38 cellular contexts compared by ENCODE assay signal in genomic region chr3:38756892-38757291, GRCh38. TPM values are rescaled to one million over a fixed set of nuclear protein-coding genes. Genes with fewer than 3 reads are reported as not detected.
"Had no signal": no experiment of that assay in that cellular context is flagged by ENCODE, and none has a peak within 500 bp of the region (broad histone marks: within the 10 kb centered on the region; RNA-seq: fewer than 3 reads in every experiment).

No MANE protein-coding gene starts in this region.

- H3K27me3 ChIP-seq: MG63 had no signal

- H3K4me3 ChIP-seq: MG63 had no signal

- H3K36me3 ChIP-seq: MG63 had no signal

- DNase-seq: Karpas-422, Kasumi-1, KG1, MG63, MM.1S, MV-4-11, NCI-H1048, NCI-H1092, NCI-H1092 treated with DMSO at 0.1 percent for 48 hours, NCI-H1105, NCI-H1105 treated with DMSO at 0.1 percent for 48 hours, NCI-H1417, NCI-H1417 treated with DMSO at 0.1 percent for 48 hours, NCI-H1436, NCI-H1436 treated with DMSO at 0.1 percent for 48 hours, NCI-H146, NCI-H1694, NCI-H1694 treated with DMSO at 0.1 percent for 48 hours, NCI-H187, NCI-H187 treated with DMSO at 0.1 percent for 48 hours, NCI-H1930, NCI-H2029, NCI-H2029 treated with DMSO at 0.1 percent for 48 hours, NCI-H2081, NCI-H2081 treated with DMSO at 0.1 percent for 48 hours, NCI-H2107, NCI-H2171, NCI-H2171 treated with DMSO at 0.1 percent for 48 hours, NCI-H226, NCI-H345, NCI-H446, NCI-H446 treated with DMSO at 0.1 percent for 48 hours, NCI-H510A had no signal

- H3K9me3 ChIP-seq: MG63 had no signal

- H3K27ac ChIP-seq: KMS-11 had no signal

RNA-seq across cellular contexts. Expression of gene SCN10A, which starts 59.1 kb away (rescaled TPM):
- total RNA-seq: LHCN-M2, M059J, MCF 10A, NCI-H460 had no signal
